Comparison of ENCODE assay signal across 23 cellular contexts in the genomic region with DNA sequence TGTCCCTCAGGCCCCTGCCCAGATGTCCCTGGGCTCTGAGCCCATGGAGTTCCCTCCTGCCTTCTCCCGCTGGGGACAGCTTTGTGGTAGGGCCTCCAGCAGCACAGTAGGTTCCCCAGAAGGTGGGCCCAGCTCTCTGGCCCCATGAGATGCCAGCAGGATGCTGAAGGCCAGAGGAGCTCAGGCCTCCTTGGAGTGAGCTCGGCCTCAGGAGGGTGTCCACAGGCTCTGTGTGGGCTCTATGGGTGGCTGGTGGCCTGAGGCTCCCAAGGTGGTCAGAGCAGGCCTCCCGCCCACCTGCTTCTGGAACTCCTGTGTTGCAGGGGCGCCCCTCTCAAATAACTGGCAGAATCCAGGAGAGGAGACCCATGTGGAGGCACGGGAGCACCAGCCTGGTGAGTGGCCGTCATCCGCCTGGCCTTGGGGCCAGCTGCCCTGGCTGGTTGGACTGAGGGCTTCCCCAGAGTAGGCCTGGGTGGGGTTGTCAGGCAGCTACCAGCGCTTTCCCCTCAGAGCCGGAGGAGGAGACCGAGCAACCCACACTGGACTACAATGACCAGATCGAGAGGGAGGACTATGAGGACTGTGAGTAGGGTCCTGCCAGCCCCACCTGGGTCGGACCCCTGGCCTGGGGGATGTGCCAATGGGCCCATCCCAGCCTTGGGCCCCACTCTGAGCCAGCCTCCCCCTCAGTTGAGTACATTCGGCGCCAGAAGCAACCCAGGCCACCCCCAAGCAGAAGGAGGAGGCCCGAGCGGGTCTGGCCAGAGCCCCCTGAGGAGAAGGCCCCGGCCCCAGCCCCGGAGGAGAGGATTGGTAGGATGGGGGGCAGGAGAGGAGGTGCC. TPM values are rescaled to one million over a fixed set of nuclear protein-coding genes. Genes with fewer than 3 reads are reported as not detected.
DNase-seq lines count a peak whose midpoint lies in the region; FAIRE-seq and TF ChIP-seq lines count a peak whose summit lies in the region.
"Had no signal": no experiment of that assay in that cellular context is flagged by ENCODE, and none has a peak within 500 bp of the region (broad histone marks: within the 10 kb centered on the region; RNA-seq: fewer than 3 reads in every experiment).

No MANE protein-coding gene starts in this region.

- peak overlapping the region in 7 of 11 experiments; percentile 32 to 84 (median 42); a peak in 10 of 22 replicates for H3K27ac ChIP-seq in BLaER1 treated with 17β-estradiol and CSF1 and Interleukin-3, amounts not matched to agents 10 nM and 100 nM
- H3K27ac ChIP-seq: hepatocyte, parathyroid adenoma, SJSA1 had no signal

- H3K36me3 ChIP-seq in BLaER1 treated with 17β-estradiol and CSF1 and Interleukin-3, amounts not matched to agents 10 nM and 100 nM, result peaks cover 26 to 66% (median 62%) of the 10 kb centered on the region in 11 experiments
- H3K36me3 ChIP-seq: SJSA1 had no signal

- H3K4me3 ChIP-seq in BLaER1 treated with 17β-estradiol and CSF1 and Interleukin-3, amounts not matched to agents 10 nM and 100 nM, result peak overlapping the region in 5 of 10 experiments; percentile 72 to 84 (median 79); a peak in 7 of 20 replicates
- H3K4me3 ChIP-seq: hepatocyte, SJSA1 had no signal

- H3K9me3 Mint-ChIP-seq in chondrocyte (ENCODE audit: low read depth), result no peaks in the 10 kb centered on the region
- H3K9me3 Mint-ChIP-seq: stimulated activated naive B cell treated with anti-CD40 and anti-IgM and Interleukin-4, amounts not matched to agents 10 μg/mL and 1 μg/mL and 100 μg/mL, for 72 hours had no signal

- intact Hi-C loops in posterior vena cava (cut with DNase I), result no loop called here

- H3K36me3 Mint-ChIP-seq in chondrocyte (ENCODE audit: low read depth), result peaks cover 11% of the 10 kb centered on the region

- peak overlapping the region in 10 of 11 experiments; percentile 82 to 98 (median 93); a peak in 19 of 22 replicates for H3K4me2 ChIP-seq in BLaER1 treated with 17β-estradiol and CSF1 and Interleukin-3, amounts not matched to agents 10 nM and 100 nM
- H3K4me2 ChIP-seq: hepatocyte had no signal

- TF ChIP-seq CTCF in chondrocyte (IDR thresholded peaks at IDR 0.05), result no peak

- H3K9me3 ChIP-seq in BLaER1 treated with 17β-estradiol and CSF1 and Interleukin-3, amounts not matched to agents 10 nM and 100 nM (replicated peaks in 1 of 11), result no peaks in the 10 kb centered on the region
- H3K9me3 ChIP-seq: SJSA1 had no signal

- H4K20me1 ChIP-seq in BLaER1 treated with 17β-estradiol and CSF1 and Interleukin-3, amounts not matched to agents 10 nM and 100 nM, result peaks cover 0 to 78% (median 74%) of the 10 kb centered on the region in 11 experiments; a peak in 18 of 22 replicates

- H3K4me3 Mint-ChIP-seq in chondrocyte (ENCODE audit: unreplicated experiment), result peak overlapping the region; percentile 40
- H3K4me3 Mint-ChIP-seq: stimulated activated naive B cell treated with anti-CD40 and anti-IgM and Interleukin-4, amounts not matched to agents 10 μg/mL and 1 μg/mL and 100 μg/mL, for 72 hours had no signal

- no peaks in the 10 kb centered on the region; a peak in 1 of 22 replicates for H3K27me3 ChIP-seq in BLaER1 treated with 17β-estradiol and CSF1 and Interleukin-3, amounts not matched to agents 10 nM and 100 nM
- H3K27me3 ChIP-seq: SJSA1 had no signal

- H3K4me1 ChIP-seq in BLaER1 treated with 17β-estradiol and CSF1 and Interleukin-3, amounts not matched to agents 10 nM and 100 nM, result peaks cover 33 to 62% (median 47%) of the 10 kb centered on the region in 10 experiments
- H3K4me1 ChIP-seq: parathyroid adenoma had no signal

- H3K27ac Mint-ChIP-seq in chondrocyte (ENCODE audit: unreplicated experiment), result no peak overlapping the region

- H3K9ac ChIP-seq in BLaER1 treated with 17β-estradiol and CSF1 and Interleukin-3, amounts not matched to agents 10 nM and 100 nM, result peak overlapping the region in 8 of 11 experiments; percentile 31 to 89 (median 84); a peak in 15 of 22 replicates
- H3K9ac ChIP-seq: parathyroid adenoma had no signal

- no peaks in the 10 kb centered on the region for H3K27me3 Mint-ChIP-seq in chondrocyte (ENCODE audit: low read depth)
- H3K27me3 Mint-ChIP-seq: stimulated activated naive B cell treated with anti-CD40 and anti-IgM and Interleukin-4, amounts not matched to agents 10 μg/mL and 1 μg/mL and 100 μg/mL, for 72 hours had no signal

- no peak for FAIRE-seq in urothelium cell line (lab: Jason Lieb, UNC)

- DNase-seq in chondrocyte (ENCODE audit: low spot score) (peak; percentile 85), posterior vena cava (ENCODE audit: low spot score) (peak; percentile 71), urothelium cell line (ENCODE audit: low spot score) (no peak), germinal center (ENCODE audit: low spot score) (no peak), Ammon's horn (ENCODE audit: low spot score) (no peak)
- DNase-seq: activated CD4-positive, alpha-beta T cell treated with anti-CD3 and anti-CD28 coated beads for 4 hours; activated CD8-positive, alpha-beta memory T cell treated with anti-CD3 and anti-CD28 coated beads, Interleukin-2, amount 50 U/mL, for 48 hours; activated naive CD4-positive, alpha-beta T cell treated with Interleukin-2 at 50 U/mL for 16 hours; Calu3; GF-D8; kidney glomerular epithelial cell; NCI-H187 treated with DMSO at 0.1 percent for 48 hours; NCI-H510A; stimulated activated naive B cell treated with anti-CD40 and anti-IgM and Interleukin-4, amounts not matched to agents 10 μg/mL and 1 μg/mL and 100 μg/mL, for 72 hours; T1000 had no signal

- H3K4me1 Mint-ChIP-seq in chondrocyte (ENCODE audit: low read depth), result peaks cover 37% of the 10 kb centered on the region

RNA-seq across cellular contexts. Expression of gene AEBP1, which starts 3.2 kb away (rescaled TPM):
- total RNA-seq in chondrocyte, result 242 to 422 TPM (median 412 TPM) in 3 replicates
- 100 to 1,000 TPM; 783 to 919 TPM for total RNA-seq in posterior vena cava
- total RNA-seq: Calu3, HT1080, MCF 10A, SJSA1 had no signal

RNA-seq across cellular contexts. Expression of gene POLD2, which starts 16.0 kb away (rescaled TPM):
- 49.2 to 64.5 TPM (median 57.3 TPM) in 3 replicates for total RNA-seq in chondrocyte
- total RNA-seq in posterior vena cava, result 10 to 100 TPM; 39.9 to 60.0 TPM

RNA-seq across cellular contexts. Expression of gene POLM, which starts 25.0 kb away (rescaled TPM):
- total RNA-seq in chondrocyte, result 14.3 to 19.0 TPM (median 15.5 TPM) in 3 replicates
- 10 to 100 TPM in 1 of 2 donors, 1 to 10 TPM in 1; 9.4 to 16.9 TPM for total RNA-seq in posterior vena cava

RNA-seq across cellular contexts. Expression of gene MYL7, which starts 33.8 kb away (rescaled TPM):
- total RNA-seq in chondrocyte (not detected in 3 replicates), posterior vena cava (1 to 10 TPM in 1 of 2 donors, not detected in 1; 1.4 TPM)
- total RNA-seq: Calu3, dermis microvascular lymphatic vessel endothelial cell, H4, HT1080, MCF 10A, SJSA1 had no signal

RNA-seq across cellular contexts. Expression of gene PGAM2, which starts 42.0 kb away (rescaled TPM):
- total RNA-seq in chondrocyte, result 0.25 to 0.41 TPM in 2 of 3 replicates, not detected in the other
- total RNA-seq in posterior vena cava, result 1 to 10 TPM; 1.6 to 2.1 TPM
- total RNA-seq: dermis microvascular lymphatic vessel endothelial cell, H4, HT1080, MCF 10A had no signal

Comparison
In these comparisons a context has a peak if more than half of its experiments do, and no peak if none do; other contexts are left out.
1. DNase-seq: peak in chondrocyte (single experiment) and posterior vena cava (single experiment); none in urothelium cell line (single experiment), germinal center (single experiment) and Ammon's horn (single experiment).